Comparison of ENCODE assay signal across 18 cellular contexts in genomic region chr5:146805099-146805498, GRCh38.
DNase-seq lines count a peak whose midpoint lies in the region; TF ChIP-seq lines count a peak whose summit lies in the region.
"Had no signal": no experiment of that assay in that cellular context is flagged by ENCODE, and none has a peak within 500 bp of the region (broad histone marks: within the 10 kb centered on the region; RNA-seq: fewer than 3 reads in every experiment).

No MANE protein-coding gene starts in this region.

- H3K36me3 ChIP-seq in WERI-Rb-1, result no peaks in the 10 kb centered on the region
- no peaks in the 10 kb centered on the region for H3K36me3 ChIP-seq in adrenal gland (replicated peaks in 1 of 2)
- H3K36me3 ChIP-seq: brain microvascular endothelial cell, esophagus muscularis mucosa, heart right ventricle, sigmoid colon had no signal

- TF ChIP-seq CTCF in WERI-Rb-1 (IDR thresholded peaks at IDR 0.05; ENCODE audit: low read depth, low read length), result no peak
- TF ChIP-seq CTCF in adrenal gland (IDR thresholded peaks at IDR 0.05), result no peak

- DNase-seq in ELR (ENCODE audit: low read depth) (peak; percentile 18), M059J (ENCODE audit: low read depth) (peak; percentile 78), WERI-Rb-1 (peak; percentile 35), iris pigment epithelial cell (ENCODE audit: low read depth) (peak; percentile 12), cerebellar cortex (ENCODE audit: low spot score) (no peak), DMS53 (lab: John Stamatoyannopoulos, UW) (no peak), adrenal gland (no peak), midbrain (lab: John Stamatoyannopoulos, UW) (no peak)
- DNase-seq: activated T-cell treated with anti-CD3 and anti-CD28 coated beads, Interleukin-2, amount 50 U/mL, for 24 hours; brain microvascular endothelial cell; heart right ventricle; NCI-H1105 treated with DMSO at 0.1 percent for 48 hours; NCI-H446 treated with DMSO at 0.1 percent for 48 hours; nucleus accumbens; sigmoid colon; stimulated activated CD4-positive, alpha-beta T cell treated with anti-CD3 and anti-CD28 coated beads, Interleukin-2, amount 100 ng/mL, for 48 hours; testis had no signal

- WGBS in adrenal gland, 4 donors, result 62 to 93% (median 70%) methylated on average over 1 of the region's 1 CpG

- H3K27ac ChIP-seq in WERI-Rb-1 (no peak overlapping the region), adrenal gland (no peak overlapping the region)
- H3K27ac ChIP-seq: brain microvascular endothelial cell, esophagus muscularis mucosa, heart right ventricle, sigmoid colon, testis had no signal

- intact Hi-C loops in adrenal gland (cut with DNase I), result no loop called here

- no peaks in the 10 kb centered on the region for H3K9me3 ChIP-seq in WERI-Rb-1 (ENCODE audit: severe bottlenecking)
- H3K9me3 ChIP-seq in adrenal gland (replicated peaks in 1 of 3), result no peaks in the 10 kb centered on the region
- H3K9me3 ChIP-seq: esophagus muscularis mucosa, heart right ventricle, sigmoid colon, testis had no signal

- no peaks in the 10 kb centered on the region for H3K27me3 ChIP-seq in WERI-Rb-1 (ENCODE audit: insufficient read depth, low read depth, severe bottlenecking)
- H3K27me3 ChIP-seq in adrenal gland, result no peaks in the 10 kb centered on the region
- H3K27me3 ChIP-seq: brain microvascular endothelial cell, sigmoid colon, testis had no signal

- no peak overlapping the region for H3K4me3 ChIP-seq in WERI-Rb-1 (ENCODE audit: low read depth, low read length)
- no peak overlapping the region for H3K4me3 ChIP-seq in adrenal gland
- H3K4me3 ChIP-seq: esophagus muscularis mucosa, heart right ventricle, sigmoid colon, testis had no signal

- no peaks in the 10 kb centered on the region for H3K4me1 ChIP-seq in adrenal gland (replicated peaks in 1 of 2)
- H3K4me1 ChIP-seq: esophagus muscularis mucosa, heart right ventricle, testis had no signal

- no peak for TF ChIP-seq POLR2A in adrenal gland (IDR thresholded peaks at IDR 0.05)

Comparison
In these comparisons a context has a peak if more than half of its experiments do, and no peak if none do; other contexts are left out.
1. DNase-seq: peak in ELR (single experiment), M059J (single experiment), WERI-Rb-1 (single experiment) and iris pigment epithelial cell (single experiment); none in cerebellar cortex (single experiment), DMS53 (single experiment), adrenal gland (0 of 7) and midbrain (single experiment).